ENCODE assay signal across 15 cellular contexts in genomic region chr4:184424993-184425758, GRCh38. TPM values are rescaled to one million over a fixed set of nuclear protein-coding genes. Genes with fewer than 3 reads are reported as not detected.
DNase-seq lines count a peak whose midpoint lies in the region; ATAC-seq, FAIRE-seq and TF ChIP-seq lines count a peak whose summit lies in the region.
"Had no signal": no experiment of that assay in that cellular context is flagged by ENCODE, and none has a peak within 500 bp of the region (broad histone marks: within the 10 kb centered on the region; RNA-seq: fewer than 3 reads in every experiment).

No MANE protein-coding gene starts in this region.

- H3K4me1 ChIP-seq in breast epithelium: peaks cover 0 to 2% of the 10 kb centered on the region in 2 donors

- no peak for FAIRE-seq in D721Med (lab: Jason Lieb, UNC)
- FAIRE-seq: urothelium cell line had no signal

- H3K36me3 Mint-ChIP-seq in MCF 10A (ENCODE audit: insufficient read depth, unreplicated experiment) (peaks cover 39% of the 10 kb centered on the region), naive B cell (peaks cover 27 to 42% of the 10 kb centered on the region in 2 donors)

- peak; percentile 73 for ATAC-seq in esophagus mucosa
- no peak for ATAC-seq in naive B cell (ENCODE audit: low read depth in 2 of 2)
- no peak for ATAC-seq in GM21825 (IDR thresholded peaks at IDR 0.05; ENCODE audit: unreplicated experiment)

- no peak overlapping the region for H3K27ac Mint-ChIP-seq in MCF 10A (ENCODE audit: low read depth, unreplicated experiment)
- peak overlapping the region in 5 of 6 donors; percentile 33 to 81 (median 74) for H3K27ac Mint-ChIP-seq in naive B cell
- H3K27ac Mint-ChIP-seq: HFFc6, mesothelial cell of epicardium had no signal

- POLR2A ChIA-PET in MCF 10A (lab: Yijun Ruan, JAX): no interaction called here

- TF ChIP-seq POLR2A in breast epithelium (IDR thresholded peaks at IDR 0.05): no peak

- CTCF ChIA-PET in MCF 10A (lab: Yijun Ruan, JAX): no interaction called here

- H3K36me3 ChIP-seq in breast epithelium: no peaks in the 10 kb centered on the region

- H3K9me3 ChIP-seq in breast epithelium: no peaks in the 10 kb centered on the region

- no peaks in the 10 kb centered on the region for H3K27me3 ChIP-seq in breast epithelium

- H3K4me1 Mint-ChIP-seq in MCF 10A (ENCODE audit: insufficient read depth, unreplicated experiment) (no peaks in the 10 kb centered on the region), naive B cell (peaks cover 48 to 81% (median 78%) of the 10 kb centered on the region in 3 donors)

- no peak overlapping the region for H3K4me3 ChIP-seq in breast epithelium

- intact Hi-C loops in breast epithelium (cut with DNase I; ENCODE audit: low total_unique reads): no loop called here
- intact Hi-C loops in MCF 10A (cut with micrococcal nuclease): no loop called here

- DNase-seq in breast epithelium (ENCODE audit: low spot score in 2 of 2) (peak; percentile 25 to 61), MCF 10A (ENCODE audit: unreplicated experiment) (no peak), naive B cell (no peak), ureter (ENCODE audit: low spot score) (peak; percentile 64), D721Med (ENCODE audit: insufficient read length, low spot score) (no peak), epidermal melanocyte (ENCODE audit: insufficient read length, low spot score) (no peak)
- DNase-seq: activated CD4-positive, alpha-beta T cell treated with anti-CD3 and anti-CD28 coated beads for 48 hours; HFFc6; NCI-H146; NK-92 treated with Interleukin-12 subunit alpha and Interleukin-12 subunit beta, amount 100 ng/mL, for 24 hours; retina had no signal

- TF ChIP-seq CTCF in breast epithelium (IDR thresholded peaks at IDR 0.05): no peak
- TF ChIP-seq CTCF in MCF 10A (IDR thresholded peaks at IDR 0.05; ENCODE audit: unreplicated experiment): no peak
- no peak for TF ChIP-seq CTCF in D721Med (IDR thresholded peaks at IDR 0.05; ENCODE audit: insufficient read depth, missing control alignments)

- H3K27me3 Mint-ChIP-seq in MCF 10A (ENCODE audit: insufficient read depth, unreplicated experiment) (no peaks in the 10 kb centered on the region), naive B cell (no peaks in the 10 kb centered on the region)

- H3K9me3 Mint-ChIP-seq in MCF 10A (ENCODE audit: unreplicated experiment) (peaks cover 8% of the 10 kb centered on the region), naive B cell (peaks cover 0 to 6% (median 2%) of the 10 kb centered on the region in 7 donors)

- BruUV-seq in MCF 10A (replicated peaks; lab: Mats Ljungman, UMichigan): no TSS peak

- peak overlapping the region; percentile 33 to 70 for H3K27ac ChIP-seq in breast epithelium

- H3K4me3 Mint-ChIP-seq in MCF 10A (ENCODE audit: unreplicated experiment) (no peak overlapping the region), naive B cell (peak overlapping the region in 1 of 8 donors; percentile 16)
- H3K4me3 Mint-ChIP-seq: HFFc6, mesothelial cell of epicardium had no signal

RNA-seq across cellular contexts. Expression of gene IRF2, which starts 49.2 kb away (rescaled TPM):
- 10 to 100 TPM; 27.4 to 57.8 (median 36.4) TPM for total RNA-seq in breast epithelium
- 20.8 and 29.0 TPM in 2 replicates for total RNA-seq in MCF 10A (2022)
- total RNA-seq in esophagus mucosa: 19.1 TPM
- 100 to 1,000 TPM; 119 to 174 (median 151) TPM for polyA plus RNA-seq in naive B cell (ENCODE audit: low read depth in 6 of 6)
- 74.9 TPM for total RNA-seq in ureter

Comparison
In these comparisons a context has a peak if more than half of its experiments do, and no peak if none do; other contexts are left out.
1. DNase-seq: peak in breast epithelium (2 of 2) and ureter (single experiment); none in MCF 10A (single experiment), naive B cell (single experiment), D721Med (single experiment) and epidermal melanocyte (single experiment).